ENCODE assay signal across 8 cellular contexts in genomic region chr14:32201816-32202467, GRCh38. TPM values are rescaled to one million over a fixed set of nuclear protein-coding genes. Genes with fewer than 3 reads are reported as not detected.
DNase-seq lines count a peak whose midpoint lies in the region; TF ChIP-seq lines count a peak whose summit lies in the region.

TSS of gene RNU6-7 (plus strand) at chr14:32202045.

- H3K27ac Mint-ChIP-seq in brain = peak within 1 kb of the TSS; percentile 94 to 100 (median 97)

- TF ChIP-seq CTCF in brain (conservative IDR thresholded peaks at IDR 0.05) (no peak), kidney epithelial cell (IDR thresholded peaks at IDR 0.05; ENCODE audit: insufficient read depth, low read length, poor library complexity, severe bottlenecking) (no peak)

- H3K4me3 Mint-ChIP-seq in brain = peak within 1 kb of the TSS; percentile 84 to 97 (median 93)

- peaks cover 0 to 2% (median 0%) of the 10 kb centered on the region in 5 experiments for H3K9me3 Mint-ChIP-seq in brain

- H3K27me3 ChIP-seq in ACC112 (ENCODE audit: insufficient read depth, low read length) (no peaks in the 10 kb centered on the region), kidney epithelial cell (ENCODE audit: control insufficient read depth, insufficient read depth, low read length) (no peaks in the 10 kb centered on the region)

- H3K79me2 ChIP-seq in ACC112 (ENCODE audit: control insufficient read depth, insufficient read depth, low read length, unreplicated experiment) = no peaks in the 10 kb centered on the region

- no peaks in the 10 kb centered on the region for H3K36me3 ChIP-seq in ACC112 (ENCODE audit: insufficient read depth, low read length)
- no peaks in the 10 kb centered on the region for H3K36me3 ChIP-seq in kidney epithelial cell (ENCODE audit: control insufficient read depth, insufficient read depth, low read length)

- DNase-seq in HT1080 (ENCODE audit: low read depth) (peak; percentile 73), RPMI7951 (ENCODE audit: low read depth) (peak; percentile 6), kidney epithelial cell (ENCODE audit: low read depth) (no peak), activated gamma-delta T cell treated with Interleukin-2 at 50 U/mL for 16 hours (no peak), 8988T (no peak)
- DNase-seq in stimulated activated CD4-positive, alpha-beta T cell treated with anti-CD3 and anti-CD28 coated beads, Interleukin-2, amount 100 ng/mL, for 24 hours = peak; percentile 23 to 48

- peaks cover 18% of the 10 kb centered on the region for H3K4me1 Mint-ChIP-seq in brain

- H3K27me3 Mint-ChIP-seq in brain = peaks cover 29% of the 10 kb centered on the region

- H3K4me3 ChIP-seq in ACC112 (ENCODE audit: low read depth, low read length) (peak within 1 kb of the TSS; percentile 89), kidney epithelial cell (ENCODE audit: low read depth, low read length) (peak within 1 kb of the TSS; percentile 82)

- peaks cover 11% of the 10 kb centered on the region for H3K4me1 ChIP-seq in ACC112 (ENCODE audit: control insufficient read depth, insufficient read depth, low read length, unreplicated experiment)

- H2AFZ ChIP-seq in ACC112 (ENCODE audit: low read length, unreplicated experiment) = peak within 1 kb of the TSS; percentile 78

- H3K36me3 Mint-ChIP-seq in brain = no peaks in the 10 kb centered on the region

- peak within 1 kb of the TSS; percentile 71 for H3K27ac ChIP-seq in ACC112 (ENCODE audit: low read depth, low read length)

RNA-seq across cellular contexts. Expression of gene RNU6-7, which starts in this region (rescaled TPM):
- not detected in 2 replicates for total RNA-seq in HT1080 (2014; rRNA removed; shearing (Covaris generic))
- polyA plus RNA-seq in HT1080 (2015; cell fraction: cytosol; rRNA removed) = not detected in 2 replicates
- not detected in 2 replicates for polyA plus RNA-seq in HT1080 (2015; cell fraction: nucleus; rRNA removed)
- total RNA-seq in RPMI7951 (2014; rRNA removed; shearing (Covaris generic)) = not detected in 2 replicates
- polyA plus RNA-seq in brain (ENCODE audit: insufficient read depth, low read depth, low replicate concordance) = not detected
- total RNA-seq in kidney epithelial cell = not detected in 2 replicates

Comparison
In these comparisons a context has a peak if more than half of its experiments do, and no peak if none do; other contexts are left out.
1. Peak in DNase-seq in HT1080; RNA of the gene not detected or under 1 TPM.
2. Peak in DNase-seq in RPMI7951; RNA of the gene not detected or under 1 TPM.
3. DNase-seq: peak in stimulated activated CD4-positive, alpha-beta T cell treated with anti-CD3 and anti-CD28 coated beads, Interleukin-2, amount 100 ng/mL, for 24 hours (2 of 2); none in kidney epithelial cell (single experiment), activated gamma-delta T cell treated with Interleukin-2 at 50 U/mL for 16 hours (single experiment) and 8988T (single experiment).